Comparison of ENCODE assay signal across 15 cellular contexts in genomic region chr16:68434654-68435210, GRCh38. TPM values are rescaled to one million over a fixed set of nuclear protein-coding genes. Genes with fewer than 3 reads are reported as not detected.
DNase-seq lines count a peak whose midpoint lies in the region; ATAC-seq and TF ChIP-seq lines count a peak whose summit lies in the region.
"Had no signal": no experiment of that assay in that cellular context is flagged by ENCODE, and none has a peak within 500 bp of the region (broad histone marks: within the 10 kb centered on the region; RNA-seq: fewer than 3 reads in every experiment).

No MANE protein-coding gene starts in this region.

- BruUV-seq in mammary epithelial cell (replicated peaks; lab: Mats Ljungman, UMichigan): no TSS peak

- H3F3A ChIP-seq in neural progenitor cell (ENCODE audit: low read depth): no peaks in the 10 kb centered on the region

- 73% methylated on average over 5 of the region's 5 CpGs for WGBS in mammary epithelial cell (ENCODE audit: low coverage, missing lambda C conversion rate)

- H4K20me1 ChIP-seq in mammary epithelial cell (ENCODE audit: insufficient read depth, low read length): no peaks in the 10 kb centered on the region
- no peaks in the 10 kb centered on the region for H4K20me1 ChIP-seq in neural progenitor cell (ENCODE audit: low read depth)

- CTCF ChIA-PET in activated CD4-positive, alpha-beta T cell treated with anti-CD3 and anti-CD28 coated beads for 36 hours (lab: Charles Lee): interaction anchor here (0.6 to 1.6 kb wide), 7 partner anchors 9 to 173 kb away, joined by 3 to 10 read pairs (median 3); partner anchors contain the start of gene SMPD3
- CTCF ChIA-PET in mammary epithelial cell (lab: Charles Lee; ENCODE audit: low non-redundant PET): no interaction called here

- no peak overlapping the region for H3K27ac ChIP-seq in mammary epithelial cell (ENCODE audit: insufficient read depth, low read depth, low read length)
- no peak overlapping the region for H3K27ac ChIP-seq in neural progenitor cell
- H3K27ac ChIP-seq: right atrium auricular region had no signal

- in situ Hi-C loops in mammary epithelial cell (cut with MboI; ENCODE audit: low sequenced_read_pairs in 2 of 2): no loop called here

- TF ChIP-seq CTCF in mammary epithelial cell (conservative IDR thresholded peaks at IDR 0.05 in 1 of 2, IDR thresholded peaks at IDR 0.05 in 1 of 2; ENCODE audit: extremely low read depth in 1 of 2, insufficient read depth in 1 of 2, low read depth in 1 of 2, low read length in 2 of 2): no peak
- no peak for TF ChIP-seq CTCF in neural progenitor cell (IDR thresholded peaks at IDR 0.05)

- peaks cover 2% of the 10 kb centered on the region for H3K27me3 Mint-ChIP-seq in activated CD4-positive, alpha-beta T cell treated with anti-CD3 and anti-CD28 coated beads for 36 hours
- H3K27me3 Mint-ChIP-seq in neural progenitor cell (ENCODE audit: insufficient read depth, low read depth): peaks cover 10% of the 10 kb centered on the region
- H3K27me3 Mint-ChIP-seq: activated CD4-positive, alpha-beta memory T cell treated with anti-CD3 and anti-CD28 coated beads for 36 hours had no signal

- no peak overlapping the region for H3K4me2 ChIP-seq in mammary epithelial cell (ENCODE audit: insufficient read depth, low read depth, low read length)
- no peak overlapping the region for H3K4me2 ChIP-seq in neural progenitor cell

- H2AFZ ChIP-seq in mammary epithelial cell (ENCODE audit: low read depth, low read length) (no peak overlapping the region), neural progenitor cell (replicated peaks) (peak overlapping the region; percentile 79)

- H3K27ac Mint-ChIP-seq in activated CD4-positive, alpha-beta T cell treated with anti-CD3 and anti-CD28 coated beads for 36 hours: no peak overlapping the region
- no peak overlapping the region for H3K27ac Mint-ChIP-seq in neural progenitor cell
- H3K27ac Mint-ChIP-seq: activated CD4-positive, alpha-beta memory T cell treated with anti-CD3 and anti-CD28 coated beads for 36 hours; HFFc6; IgD-negative memory B cell had no signal

- H3K27me3 ChIP-seq in mammary epithelial cell (ENCODE audit: insufficient read depth, low read length) (peaks cover 3% of the 10 kb centered on the region), neural progenitor cell (peaks cover under 1% of the 10 kb centered on the region)
- H3K27me3 ChIP-seq: right atrium auricular region had no signal

- no peaks in the 10 kb centered on the region for H3K36me3 Mint-ChIP-seq in activated CD4-positive, alpha-beta T cell treated with anti-CD3 and anti-CD28 coated beads for 36 hours (ENCODE audit: low read depth)
- no peaks in the 10 kb centered on the region for H3K36me3 Mint-ChIP-seq in neural progenitor cell
- H3K36me3 Mint-ChIP-seq: activated CD4-positive, alpha-beta memory T cell treated with anti-CD3 and anti-CD28 coated beads for 36 hours; IgD-negative memory B cell had no signal

- H3K4me1 ChIP-seq in mammary epithelial cell (ENCODE audit: insufficient read depth, low read length): no peaks in the 10 kb centered on the region
- H3K4me1 ChIP-seq in neural progenitor cell: no peaks in the 10 kb centered on the region
- H3K4me1 ChIP-seq: right atrium auricular region had no signal

- H3K9ac ChIP-seq in mammary epithelial cell (ENCODE audit: insufficient read depth, low read length) (no peak overlapping the region), neural progenitor cell (no peak overlapping the region)

- H3K9me3 ChIP-seq in mammary epithelial cell (replicated peaks; ENCODE audit: insufficient read depth, low read length) (peaks cover 5% of the 10 kb centered on the region), neural progenitor cell (ENCODE audit: low read depth) (no peaks in the 10 kb centered on the region)
- H3K9me3 ChIP-seq: right atrium auricular region had no signal

- intact Hi-C loops in activated CD4-positive, alpha-beta T cell treated with anti-CD3 and anti-CD28 coated beads for 36 hours (cut with DNase I, micrococcal nuclease): no loop called here
- intact Hi-C loops in mammary epithelial cell (cut with micrococcal nuclease): no loop called here

- H3K9me3 Mint-ChIP-seq in activated CD4-positive, alpha-beta T cell treated with anti-CD3 and anti-CD28 coated beads for 36 hours (ENCODE audit: low read depth): peaks cover 2% of the 10 kb centered on the region
- peaks cover 6% of the 10 kb centered on the region for H3K9me3 Mint-ChIP-seq in neural progenitor cell

- H3K4me1 Mint-ChIP-seq in activated CD4-positive, alpha-beta T cell treated with anti-CD3 and anti-CD28 coated beads for 36 hours: peaks cover 14% of the 10 kb centered on the region
- H3K4me1 Mint-ChIP-seq in neural progenitor cell: no peaks in the 10 kb centered on the region

- POLR2A ChIA-PET in activated CD4-positive, alpha-beta T cell treated with anti-CD3 and anti-CD28 coated beads for 36 hours (lab: Charles Lee): no interaction called here

- H3K79me2 ChIP-seq in mammary epithelial cell (ENCODE audit: insufficient read depth, low read length): no peaks in the 10 kb centered on the region
- no peaks in the 10 kb centered on the region for H3K79me2 ChIP-seq in neural progenitor cell (ENCODE audit: low read depth)

- peak; percentile 22 for DNase-seq in activated CD4-positive, alpha-beta T cell treated with anti-CD3 and anti-CD28 coated beads for 36 hours
- DNase-seq in activated CD4-positive, alpha-beta T cell treated with anti-CD3 and anti-CD28 coated beads for 48 hours: no peak
- peak; percentile 61 for DNase-seq in LoVo (ENCODE audit: low spot score)
- DNase-seq in mammary epithelial cell: peak; percentile 15
- no peak for DNase-seq in neural progenitor cell (ENCODE audit: low spot score)
- no peak for DNase-seq in SIG-M5 treated with dmso at 0.1 percent for 504 hours (lab: John Stamatoyannopoulos, UW; ENCODE audit: unreplicated experiment)
- DNase-seq: ACHN; activated CD4-positive, alpha-beta memory T cell treated with anti-CD3 and anti-CD28 coated beads for 36 hours; aorta; glutamatergic neuron; HFFc6 had no signal

- no peak overlapping the region for H3K4me3 Mint-ChIP-seq in activated CD4-positive, alpha-beta T cell treated with anti-CD3 and anti-CD28 coated beads for 36 hours
- no peak overlapping the region for H3K4me3 Mint-ChIP-seq in neural progenitor cell
- H3K4me3 Mint-ChIP-seq: activated CD4-positive, alpha-beta memory T cell treated with anti-CD3 and anti-CD28 coated beads for 36 hours; HFFc6; IgD-negative memory B cell had no signal

- H3K4me3 ChIP-seq in mammary epithelial cell (replicated peaks in 1 of 3; ENCODE audit: insufficient read depth in 1 of 3, low read depth in 2 of 3, low read length in 3 of 3) (no peak overlapping the region), neural progenitor cell (no peak overlapping the region)
- H3K4me3 ChIP-seq: right atrium auricular region had no signal

- dilution Hi-C loops in mammary epithelial cell (cut with HindIII; ENCODE audit: low sequenced_read_pairs): loop anchor here (5.0 kb wide), 1 partner anchor 38 kb away; no protein-coding TSS in a partner anchor

- H3K36me3 ChIP-seq in mammary epithelial cell (ENCODE audit: insufficient read depth, low read length): no peaks in the 10 kb centered on the region
- H3K36me3 ChIP-seq in neural progenitor cell: no peaks in the 10 kb centered on the region
- H3K36me3 ChIP-seq: right atrium auricular region had no signal

- ATAC-seq in activated CD4-positive, alpha-beta T cell treated with anti-CD3 and anti-CD28 coated beads for 36 hours: no peak
- ATAC-seq in HG03565 (IDR thresholded peaks at IDR 0.05; ENCODE audit: unreplicated experiment): no peak
- ATAC-seq in HG02588 (IDR thresholded peaks at IDR 0.05; ENCODE audit: unreplicated experiment): no peak

RNA-seq across cellular contexts. Expression of gene SMPD3, which starts 13.6 kb away (rescaled TPM):
- total RNA-seq in activated CD4-positive, alpha-beta T cell treated with anti-CD3 and anti-CD28 coated beads for 36 hours: under 1 TPM; 0.07 to 0.37 TPM
- total RNA-seq in mammary epithelial cell (not detected), neural progenitor cell (ENCODE audit: low replicate concordance) (1.4 TPM in 1 of 2 replicates, not detected in the other)
- polyA plus RNA-seq in mammary epithelial cell: not detected
- polyA minus RNA-seq in mammary epithelial cell: not detected

Comparison
In these comparisons a context has a peak if more than half of its experiments do, and no peak if none do; other contexts are left out.
1. DNase-seq: peak in activated CD4-positive, alpha-beta T cell treated with anti-CD3 and anti-CD28 coated beads for 36 hours (single experiment), LoVo (single experiment) and mammary epithelial cell (single experiment); none in activated CD4-positive, alpha-beta T cell treated with anti-CD3 and anti-CD28 coated beads for 48 hours (single experiment), neural progenitor cell (single experiment) and SIG-M5 treated with dmso at 0.1 percent for 504 hours (single experiment).